22 cellular contexts compared by ENCODE assay signal in the genomic region with DNA sequence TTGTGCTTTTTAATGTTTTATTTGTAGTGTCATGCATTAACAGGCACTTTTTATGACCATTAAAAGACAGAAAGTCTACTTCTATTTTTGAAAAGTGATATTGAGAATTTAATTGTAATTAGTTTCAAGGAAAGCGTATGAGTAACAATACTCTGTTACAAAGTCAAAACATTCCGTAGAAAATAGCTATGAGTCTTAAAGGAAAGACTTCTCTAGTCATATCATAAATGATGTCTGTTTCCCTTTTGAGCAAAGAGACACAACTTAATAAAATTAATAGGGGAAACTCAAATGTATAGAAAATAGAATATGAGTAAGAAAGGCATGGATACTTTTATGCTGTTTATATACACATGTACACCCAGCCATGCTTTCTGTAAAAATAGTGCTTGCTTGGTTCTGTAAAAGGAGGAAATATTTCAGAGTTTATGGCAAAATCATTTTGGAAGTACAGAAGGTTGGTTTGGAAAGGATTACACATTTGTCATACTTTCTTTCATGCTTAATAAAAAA.
"Had no signal": no experiment of that assay in that cellular context is flagged by ENCODE, and none has a peak within 500 bp of the region (broad histone marks: within the 10 kb centered on the region; RNA-seq: fewer than 3 reads in every experiment).

No MANE protein-coding gene starts in this region.

- H3K4me3 Mint-ChIP-seq: natural killer cell treated with Interleukin-12 subunit alpha and Interleukin-12 subunit beta and Interleukin-15 and Interleukin-18, amount 100 ng/mL, for 72 hours; neural progenitor cell had no signal

- H3K27me3 ChIP-seq: dorsolateral prefrontal cortex, heart left ventricle, neural progenitor cell, ovary, right atrium auricular region, sigmoid colon, tibial artery, upper lobe of left lung, uterus had no signal

- H3K4me3 ChIP-seq: dorsolateral prefrontal cortex, heart left ventricle, lung, neural progenitor cell, ovary, right atrium auricular region, sigmoid colon, skin epidermis, tibial artery, upper lobe of left lung, uterus had no signal

- H3K4me1 Mint-ChIP-seq: neural progenitor cell had no signal

- H3K36me3 ChIP-seq: heart left ventricle, neural progenitor cell, ovary, right atrium auricular region, sigmoid colon, tibial artery, upper lobe of left lung, uterus had no signal

- H3K9me3 Mint-ChIP-seq: natural killer cell treated with Interleukin-12 subunit alpha and Interleukin-12 subunit beta and Interleukin-15 and Interleukin-18, amount 100 ng/mL, for 72 hours; neural progenitor cell had no signal

- DNase-seq: dorsolateral prefrontal cortex; effector CD8-positive, alpha-beta T cell; heart left ventricle; hippocampal formation; left colon; left ventricle myocardium superior; mesenchymal stem cell; midbrain; ovary; sigmoid colon; stimulated activated CD4-positive, alpha-beta T cell treated with anti-CD3 and anti-CD28 coated beads, Interleukin-2, amount 100 ng/mL, for 24 hours; stimulated activated CD4-positive, alpha-beta T cell treated with anti-CD3 and anti-CD28 coated beads, Interleukin-4, amount 100 ng/mL, for 4 hours; stimulated activated naive CD4-positive, alpha-beta T cell; tibial artery; uterus had no signal

- ATAC-seq: heart left ventricle; left colon; left ventricle myocardium superior; natural killer cell treated with Interleukin-12 subunit alpha and Interleukin-12 subunit beta and Interleukin-15 and Interleukin-18, amount 100 ng/mL, for 72 hours had no signal

- H3K4me2 ChIP-seq: neural progenitor cell had no signal

- H3K27ac Mint-ChIP-seq: natural killer cell treated with Interleukin-12 subunit alpha and Interleukin-12 subunit beta and Interleukin-15 and Interleukin-18, amount 100 ng/mL, for 72 hours; neural progenitor cell had no signal

- H3K27me3 Mint-ChIP-seq: natural killer cell treated with Interleukin-12 subunit alpha and Interleukin-12 subunit beta and Interleukin-15 and Interleukin-18, amount 100 ng/mL, for 72 hours had no signal

- H3K36me3 Mint-ChIP-seq: natural killer cell treated with Interleukin-12 subunit alpha and Interleukin-12 subunit beta and Interleukin-15 and Interleukin-18, amount 100 ng/mL, for 72 hours; neural progenitor cell had no signal

- FAIRE-seq: frontal cortex had no signal

- H3K9ac ChIP-seq: neural progenitor cell had no signal

- H3K27ac ChIP-seq: dorsolateral prefrontal cortex, heart left ventricle, neural progenitor cell, ovary, right atrium auricular region, sigmoid colon, skin epidermis, tibial artery, upper lobe of left lung, uterus had no signal

- H3K9me3 ChIP-seq: ovary, right atrium auricular region, sigmoid colon, tibial artery, upper lobe of left lung, uterus had no signal

- H3K4me1 ChIP-seq: heart left ventricle, neural progenitor cell, right atrium auricular region, sigmoid colon, tibial artery, upper lobe of left lung, uterus had no signal
